In genomic region chr12:57893460-57894353, GRCh38 we compare ENCODE assay signal across 8 cellular contexts. TPM values are rescaled to one million over a fixed set of nuclear protein-coding genes. Genes with fewer than 3 reads are reported as not detected.
DNase-seq lines count a peak whose midpoint lies in the region; ATAC-seq, FAIRE-seq and TF ChIP-seq lines count a peak whose summit lies in the region.

No MANE protein-coding gene starts in this region.

- 66% methylated on average over 13 of the region's 13 CpGs for WGBS in A549 (ENCODE audit: missing lambda C conversion rate)
- WGBS in ovary, 3 donors = 3 to 7% (median 4%) methylated on average over 13 of the region's 13 CpGs

- H3K27me3 Mint-ChIP-seq in WTC11 (ENCODE audit: low read depth) = peaks cover 28% of the 10 kb centered on the region

- TF ChIP-seq POLR2A in A549 (IDR thresholded peaks at IDR 0.05; ENCODE audit: low read length) (no peak), ovary (IDR thresholded peaks at IDR 0.05) (peak; percentile 27)

- peak overlapping the region; percentile 77 for H3K27ac Mint-ChIP-seq in WTC11

- peaks cover 57% of the 10 kb centered on the region for H3K4me1 Mint-ChIP-seq in WTC11

- H3K4me1 ChIP-seq in A549 (peaks cover 79% of the 10 kb centered on the region), ovary (ENCODE audit: insufficient read depth) (peaks cover 58% of the 10 kb centered on the region)

- TF ChIP-seq EP300 in A549 (IDR thresholded peaks at IDR 0.05) (no peak), ovary (IDR thresholded peaks at IDR 0.05) (peak; percentile 22)

- peak overlapping the region; percentile 13 for H3K4me3 Mint-ChIP-seq in WTC11

- H3K27me3 ChIP-seq in ovary = no peaks in the 10 kb centered on the region

- no peak for TF ChIP-seq RAD21 in A549 (conservative IDR thresholded peaks at IDR 0.05 in 1 of 2, IDR thresholded peaks at IDR 0.05 in 1 of 2)

- no peak for FAIRE-seq in A549 (lab: Jason Lieb, UNC)

- POLR2A ChIA-PET in A549 (lab: Yijun Ruan, JAX) (interaction anchor here (0.7 to 4.4 kb wide), 3 partner anchors 28 to 57 kb away, joined by 3 to 77 read pairs (median 62); partner anchors contain the start of gene CTDSP2), WTC11 (lab: Charles Lee) (interaction anchor here (4.3 kb wide), 1 partner anchor 49 kb away, joined by 64 read pairs; the partner anchor contains the start of gene CTDSP2)

- H3K4me2 ChIP-seq in A549 = peak overlapping the region; percentile 42

- H3K9me3 ChIP-seq in A549 = no peaks in the 10 kb centered on the region
- no peaks in the 10 kb centered on the region for H3K9me3 ChIP-seq in ovary

- H3K4me3 ChIP-seq in A549 (no peak overlapping the region), ovary (peak overlapping the region; percentile 17)

- H3K9me3 Mint-ChIP-seq in WTC11 = 0 out of 2 replicates have a peak, but pooled peaks cover 4% of the 10 kb centered on the region

- no peaks in the 10 kb centered on the region for H3K36me3 Mint-ChIP-seq in WTC11

- peak; percentile 40 to 58; a peak in 4 of 6 replicates for ATAC-seq in A549
- peak; percentile 51 for ATAC-seq in WTC11
- no peak for ATAC-seq in HG03439 (IDR thresholded peaks at IDR 0.05; ENCODE audit: unreplicated experiment)

- intact Hi-C loops in ovary (cut with DNase I) = loop anchor here in 2 of 4 donors (2.0 to 5.0 kb wide), 2 partner anchors 46 to 49 kb away; partner anchors contain the start of gene CTDSP2 (in 1 of the 2)

- no peak for DNase-seq in A549 (ENCODE audit: low read depth in 1 of 2, low spot score in 1 of 2)
- DNase-seq in HS-5 (ENCODE audit: low read depth) = peak; percentile 71
- peak; percentile 50 for DNase-seq in WTC11 (ENCODE audit: low spot score)
- peak; percentile 72 for DNase-seq in glomerular visceral epithelial cell (ENCODE audit: extremely low spot score)
- DNase-seq in ovary = peak; percentile 96 to 98 (median 97)
- no peak for DNase-seq in activated CD4-positive, CD25-positive, alpha-beta regulatory T cell (lab: John Stamatoyannopoulos, UW)
- no peak for DNase-seq in activated effector memory CD4-positive, alpha-beta T cell treated with anti-CD3 and anti-CD28 coated beads, Interleukin-2, amount 50 U/mL, for 16 hours

- CTCF ChIA-PET in A549 (lab: Yijun Ruan, JAX) (interaction anchor here (1.0 to 8.3 kb wide), 7 partner anchors 10 to 111 kb away, joined by 3 to 87 read pairs (median 7); partner anchors contain the start of genes CTDSP2 and TSFM), WTC11 (lab: Charles Lee) (interaction anchor here (0.5 to 5.1 kb wide), 9 partner anchors 11 to 1326 kb away, joined by 3 to 77 read pairs (median 4); no protein-coding TSS in a partner anchor)

- H3K27ac ChIP-seq in A549 = peak overlapping the region; percentile 58 to 78
- peak overlapping the region; percentile 76 to 100 for H3K27ac ChIP-seq in ovary

- TF ChIP-seq CTCF in A549 (IDR thresholded peaks at IDR 0.05) = no peak
- no peak for TF ChIP-seq CTCF in WTC11 (IDR thresholded peaks at IDR 0.05)
- TF ChIP-seq CTCF in ovary (IDR thresholded peaks at IDR 0.05) = peak; percentile 8 to 24 (median 8)

- no peaks in the 10 kb centered on the region for H3K36me3 ChIP-seq in ovary

TF ChIP-seq in A549, 52 proteins besides CTCF, POLR2A, EP300 and RAD21:
- no peak for TF ChIP-seq RARB (CRISPR knock-in tag; IDR thresholded peaks at IDR 0.05)
- TF ChIP-seq NR3C1 (IDR thresholded peaks at IDR 0.05) = no peak
- no peak for TF ChIP-seq SMC3 (IDR thresholded peaks at IDR 0.05)
- no peak for TF ChIP-seq HDAC2 (IDR thresholded peaks at IDR 0.05)
- TF ChIP-seq HOXB13 (CRISPR knock-in tag; IDR thresholded peaks at IDR 0.05; ENCODE audit: low read depth) = no peak
- TF ChIP-seq JUNB (IDR thresholded peaks at IDR 0.05) = no peak
- TF ChIP-seq ESRRA (IDR thresholded peaks at IDR 0.05; ENCODE audit: borderline replicate concordance, low read length) = no peak
- no peak for TF ChIP-seq GATA3 (IDR thresholded peaks at IDR 0.05; ENCODE audit: borderline replicate concordance)
- no peak for TF ChIP-seq SREBF2 (IDR thresholded peaks at IDR 0.05)
- no peak for TF ChIP-seq JUN (IDR thresholded peaks at IDR 0.05)
- no peak for TF ChIP-seq KDM5A (IDR thresholded peaks at IDR 0.05)
- TF ChIP-seq CBX8 (IDR thresholded peaks at IDR 0.05) = no peak
- TF ChIP-seq HES2 (IDR thresholded peaks at IDR 0.05) = no peak
- no peak for TF ChIP-seq FOSB (CRISPR knock-in tag; IDR thresholded peaks at IDR 0.05)
- no peak for TF ChIP-seq FOSL2 (IDR thresholded peaks at IDR 0.05)
- TF ChIP-seq FOSL2 (CRISPR knock-in tag; IDR thresholded peaks at IDR 0.05) = no peak
- no peak for TF ChIP-seq CHD4 (IDR thresholded peaks at IDR 0.05; ENCODE audit: borderline replicate concordance)

TF ChIP-seq in WTC11, 78 proteins besides CTCF, POLR2A, EP300 and RAD21 (continues in another document):
- TF ChIP-seq AFF4 (CRISPR knock-in tag; IDR thresholded peaks at IDR 0.05; ENCODE audit: borderline replicate concordance) = no peak
- TF ChIP-seq ZNF396 (CRISPR knock-in tag; IDR thresholded peaks at IDR 0.05; ENCODE audit: borderline replicate concordance) = no peak
- no peak for TF ChIP-seq HMGXB4 (CRISPR knock-in tag; IDR thresholded peaks at IDR 0.05)
- TF ChIP-seq SP1 (CRISPR knock-in tag; conservative IDR thresholded peaks at IDR 0.05) = no peak
- TF ChIP-seq ATF3 (CRISPR knock-in tag; conservative IDR thresholded peaks at IDR 0.05) = no peak
- TF ChIP-seq NR3C1 (CRISPR knock-in tag; conservative IDR thresholded peaks at IDR 0.05; ENCODE audit: low read depth) = no peak
- no peak for TF ChIP-seq ESRRA (CRISPR knock-in tag; IDR thresholded peaks at IDR 0.05; ENCODE audit: borderline replicate concordance)

RNA-seq across cellular contexts. Expression of gene CTDSP2, which starts 47.2 kb away (rescaled TPM):
- polyA plus RNA-seq in A549 (2011; rRNA removed) (87.7 and 114 TPM in 2 replicates), A549 (2017; fragmentation: RNase III; extraction: RNeasy Plus Mini Kit Qiagen cat#74134 plus additional on column Dnase treatment) (26.1 to 34.5 TPM (median 31.3 TPM) in 3 replicates), ovary (100 to 1,000 TPM in 1 of 2 donors, 10 to 100 TPM in 1; 94.8 to 165 TPM)
- polyA plus RNA-seq in A549 (2012; cell fraction: cytosol; rRNA removed) = 61.9 and 67.6 TPM in 2 replicates
- 45.2 and 53.4 TPM in 2 replicates for polyA plus RNA-seq in A549 (2012; cell fraction: nucleus; rRNA removed)
- 127 and 135 TPM in 2 replicates for polyA minus RNA-seq in A549 (2011; rRNA and poly(A)+ RNA removed)
- total RNA-seq in WTC11 (2021) (97.0 to 122 TPM (median 101 TPM) in 3 replicates), ovary (100 to 1,000 TPM in 6 of 7 donors, 10 to 100 TPM in 1; 73.1 to 212 (median 189) TPM)

RNA-seq across cellular contexts. Expression of gene ATP23, which starts 47.7 kb away (rescaled TPM):
- polyA plus RNA-seq in A549 (2011; rRNA removed) (13.4 and 14.7 TPM in 2 replicates), A549 (2017; fragmentation: RNase III; extraction: RNeasy Plus Mini Kit Qiagen cat#74134 plus additional on column Dnase treatment) (6.3 to 7.5 TPM (median 7.0 TPM) in 3 replicates), ovary (1 to 10 TPM; 3.6 to 4.0 TPM)
- 9.7 and 11.0 TPM in 2 replicates for polyA plus RNA-seq in A549 (2012; cell fraction: cytosol; rRNA removed)
- 3.5 and 5.5 TPM in 2 replicates for polyA plus RNA-seq in A549 (2012; cell fraction: nucleus; rRNA removed)
- polyA minus RNA-seq in A549 (2011; rRNA and poly(A)+ RNA removed) = 8.9 and 9.3 TPM in 2 replicates
- total RNA-seq in WTC11 (2021) (5.6 to 7.0 TPM (median 6.1 TPM) in 3 replicates), ovary (1 to 10 TPM; 2.7 to 5.5 (median 5.1) TPM)

Comparison
In these comparisons a context has a peak if more than half of its experiments do, and no peak if none do; other contexts are left out.
1. DNase-seq: peak in HS-5 (single experiment), WTC11 (single experiment), glomerular visceral epithelial cell (single experiment) and ovary (5 of 5); none in A549 (0 of 2), activated CD4-positive, CD25-positive, alpha-beta regulatory T cell (0 of 4) and activated effector memory CD4-positive, alpha-beta T cell treated with anti-CD3 and anti-CD28 coated beads, Interleukin-2, amount 50 U/mL, for 16 hours (single experiment).
2. CTCF ChIP-seq: peak in ovary (3 of 3); none in A549 (single experiment) and WTC11 (single experiment).